In the genomic region with DNA sequence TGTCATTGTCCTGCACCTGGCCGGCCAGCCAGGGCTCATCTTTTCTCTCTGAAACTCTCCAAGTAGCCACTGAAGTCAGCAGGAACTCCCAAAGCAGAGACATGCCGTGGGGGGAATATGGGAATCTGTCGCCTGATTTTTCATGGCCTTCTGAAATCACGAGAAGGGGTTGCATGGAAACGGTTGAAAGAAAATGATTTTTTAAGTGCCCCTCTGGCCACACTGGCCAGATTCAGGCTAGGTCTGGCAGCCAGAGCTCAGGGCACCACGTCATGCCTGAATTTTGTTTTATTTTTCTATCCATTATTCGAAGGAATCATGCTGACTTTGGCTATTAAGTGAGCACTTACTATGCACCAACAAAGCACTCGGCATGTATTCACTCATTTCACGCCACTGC, we compare ENCODE assay signal across 15 cellular contexts.
A peak's percentile ranks its signal among the peaks of the same experiment; 100 is the strongest.
DNase-seq lines count a peak whose midpoint lies in the region; ATAC-seq and TF ChIP-seq lines count a peak whose summit lies in the region.
"Had no signal": no experiment of that assay in that cellular context is flagged by ENCODE, and none has a peak within 500 bp of the region (broad histone marks: within the 10 kb centered on the region; RNA-seq: fewer than 3 reads in every experiment).

No MANE protein-coding gene starts in this region.

- H3K4me3 ChIP-seq in HEK293 (ENCODE audit: low read depth, low read length) (no peak overlapping the region), RWPE2 (ENCODE audit: severe bottlenecking) (no peak overlapping the region), esophagus squamous epithelium (no peak overlapping the region), H7 (ENCODE audit: insufficient read depth, low read depth, low read length) (no peak overlapping the region)
- H3K4me3 ChIP-seq: HAP-1, K562 had no signal

- CTCF ChIA-PET in HEK293 (lab: Yijun Ruan, JAX) = no interaction called here
- CTCF ChIA-PET in activated naive CD4-positive, alpha-beta T cell treated with anti-CD3 and anti-CD28 coated beads, Interleukin-2, amount 10 ng/mL, durations not matched to agents 7 days and 5 days (lab: Charles Lee) = no interaction called here

- intact Hi-C loops in esophagus squamous epithelium (cut with DNase I) = no loop called here

- H3K4me1 Mint-ChIP-seq in type B pancreatic cell (ENCODE audit: unreplicated experiment) = peaks cover 30% of the 10 kb centered on the region
- no peaks in the 10 kb centered on the region for H3K4me1 Mint-ChIP-seq in activated naive CD4-positive, alpha-beta T cell treated with anti-CD3 and anti-CD28 coated beads, Interleukin-2, amount 10 ng/mL, durations not matched to agents 7 days and 5 days
- H3K4me1 Mint-ChIP-seq: CD4-positive, CD25-positive, alpha-beta regulatory T cell had no signal

- no peak for ATAC-seq in RWPE2 (ENCODE audit: low read depth)
- ATAC-seq: K562 had no signal

- DNase-seq in RWPE2 (ENCODE audit: low spot score) (no peak), esophagus squamous epithelium (lab: John Stamatoyannopoulos, UW) (no peak), type B pancreatic cell (ENCODE audit: extremely low spot score, unreplicated experiment) (no peak), H7 (no peak), nucleus accumbens (lab: John Stamatoyannopoulos, UW) (no peak)
- DNase-seq in activated naive CD4-positive, alpha-beta T cell treated with anti-CD3 and anti-CD28 coated beads, Interleukin-2, amount 10 ng/mL, durations not matched to agents 7 days and 5 days = no peak
- DNase-seq: BE2C; Caco-2; CD4-positive, CD25-positive, alpha-beta regulatory T cell; NCI-H1105; NCI-H2081; T-helper 1 cell had no signal

- H3K27me3 Mint-ChIP-seq in type B pancreatic cell = no peaks in the 10 kb centered on the region
- peaks cover 46% of the 10 kb centered on the region for H3K27me3 Mint-ChIP-seq in activated naive CD4-positive, alpha-beta T cell treated with anti-CD3 and anti-CD28 coated beads, Interleukin-2, amount 10 ng/mL, durations not matched to agents 7 days and 5 days

- H3K36me3 Mint-ChIP-seq in type B pancreatic cell = no peaks in the 10 kb centered on the region
- no peaks in the 10 kb centered on the region for H3K36me3 Mint-ChIP-seq in activated naive CD4-positive, alpha-beta T cell treated with anti-CD3 and anti-CD28 coated beads, Interleukin-2, amount 10 ng/mL, durations not matched to agents 7 days and 5 days
- H3K36me3 Mint-ChIP-seq: CD4-positive, CD25-positive, alpha-beta regulatory T cell had no signal

- POLR2A ChIA-PET in HEK293 (lab: Yijun Ruan, JAX) = no interaction called here

- H3K27ac ChIP-seq in HEK293 (ENCODE audit: extremely low read depth, low read depth, low read length) (no peak overlapping the region), RWPE2 (ENCODE audit: poor library complexity, severe bottlenecking) (peak overlapping the region; percentile 76), esophagus squamous epithelium (peak overlapping the region; percentile 10 to 75 (median 50))

- H3K27me3 ChIP-seq in RWPE2 (ENCODE audit: insufficient read depth, poor library complexity, severe bottlenecking) (no peaks in the 10 kb centered on the region), esophagus squamous epithelium (peaks cover 0 to 4% (median 0%) of the 10 kb centered on the region in 4 donors), H7 (ENCODE audit: control insufficient read depth, insufficient read depth, low read length) (no peaks in the 10 kb centered on the region)
- H3K27me3 ChIP-seq: BE2C had no signal

- TF ChIP-seq CTCF in HEK293 (tag by site-specific recombination; IDR thresholded peaks at IDR 0.05) (no peak), RWPE2 (IDR thresholded peaks at IDR 0.05; ENCODE audit: poor library complexity, severe bottlenecking) (no peak), esophagus squamous epithelium (IDR thresholded peaks at IDR 0.05) (no peak), type B pancreatic cell (conservative IDR thresholded peaks at IDR 0.05) (no peak)

- H3K4me1 ChIP-seq in HEK293 (ENCODE audit: control insufficient read depth, insufficient read depth, low read length) (no peaks in the 10 kb centered on the region), RWPE2 (ENCODE audit: insufficient read depth, poor library complexity, severe bottlenecking) (peaks cover 41% of the 10 kb centered on the region), esophagus squamous epithelium (peaks cover 12 to 41% (median 22%) of the 10 kb centered on the region in 3 donors)
- H3K4me1 ChIP-seq: BE2C, Caco-2, HAP-1 had no signal

- WGBS in esophagus squamous epithelium, 2 donors = 85 to 86% methylated on average over 6 to 9 of the region's 9 CpGs

- TF ChIP-seq POLR2A in esophagus squamous epithelium (IDR thresholded peaks at IDR 0.05) = no peak

- H3K4me3 Mint-ChIP-seq in type B pancreatic cell = no peak overlapping the region
- H3K4me3 Mint-ChIP-seq in activated naive CD4-positive, alpha-beta T cell treated with anti-CD3 and anti-CD28 coated beads, Interleukin-2, amount 10 ng/mL, durations not matched to agents 7 days and 5 days = no peak overlapping the region
- H3K4me3 Mint-ChIP-seq: CD4-positive, CD25-positive, alpha-beta regulatory T cell had no signal

- H3K36me3 ChIP-seq in HEK293 (ENCODE audit: control insufficient read depth in 2 of 2, insufficient read depth in 1 of 2, low read length in 2 of 2) (no peaks in the 10 kb centered on the region), RWPE2 (ENCODE audit: low read depth) (no peaks in the 10 kb centered on the region), esophagus squamous epithelium (no peaks in the 10 kb centered on the region), H7 (replicated peaks; ENCODE audit: control insufficient read depth, insufficient read depth, low read length) (no peaks in the 10 kb centered on the region)
- H3K36me3 ChIP-seq: BE2C, HAP-1 had no signal

- H3K27ac Mint-ChIP-seq in type B pancreatic cell = peak overlapping the region; percentile 19
- no peak overlapping the region for H3K27ac Mint-ChIP-seq in activated naive CD4-positive, alpha-beta T cell treated with anti-CD3 and anti-CD28 coated beads, Interleukin-2, amount 10 ng/mL, durations not matched to agents 7 days and 5 days

- no peaks in the 10 kb centered on the region for H3K9me3 Mint-ChIP-seq in type B pancreatic cell
- peaks cover 5% of the 10 kb centered on the region for H3K9me3 Mint-ChIP-seq in activated naive CD4-positive, alpha-beta T cell treated with anti-CD3 and anti-CD28 coated beads, Interleukin-2, amount 10 ng/mL, durations not matched to agents 7 days and 5 days

- H3K9me3 ChIP-seq in HEK293 (ENCODE audit: control insufficient read depth, insufficient read depth, low read depth, low read length) (no peaks in the 10 kb centered on the region; the same call in 1 of the 2 replicates), RWPE2 (ENCODE audit: severe bottlenecking) (peaks cover 12% of the 10 kb centered on the region), esophagus squamous epithelium (peaks cover 0 to 9% (median 0%) of the 10 kb centered on the region in 3 donors)
- H3K9me3 ChIP-seq: BE2C, HAP-1 had no signal

TF ChIP-seq in HEK293, 187 proteins besides CTCF, POLR2A, EP300 and RAD21:
- TF ChIP-seq ZNF664 (tag by site-specific recombination; IDR thresholded peaks at IDR 0.05) (peak; percentile 61; the same call in 1 of the 2 replicates), ZNF426 (tag by site-specific recombination; IDR thresholded peaks at IDR 0.05) (no peak)
